Comparison of ENCODE assay signal across 8 cellular contexts in the genomic region with DNA sequence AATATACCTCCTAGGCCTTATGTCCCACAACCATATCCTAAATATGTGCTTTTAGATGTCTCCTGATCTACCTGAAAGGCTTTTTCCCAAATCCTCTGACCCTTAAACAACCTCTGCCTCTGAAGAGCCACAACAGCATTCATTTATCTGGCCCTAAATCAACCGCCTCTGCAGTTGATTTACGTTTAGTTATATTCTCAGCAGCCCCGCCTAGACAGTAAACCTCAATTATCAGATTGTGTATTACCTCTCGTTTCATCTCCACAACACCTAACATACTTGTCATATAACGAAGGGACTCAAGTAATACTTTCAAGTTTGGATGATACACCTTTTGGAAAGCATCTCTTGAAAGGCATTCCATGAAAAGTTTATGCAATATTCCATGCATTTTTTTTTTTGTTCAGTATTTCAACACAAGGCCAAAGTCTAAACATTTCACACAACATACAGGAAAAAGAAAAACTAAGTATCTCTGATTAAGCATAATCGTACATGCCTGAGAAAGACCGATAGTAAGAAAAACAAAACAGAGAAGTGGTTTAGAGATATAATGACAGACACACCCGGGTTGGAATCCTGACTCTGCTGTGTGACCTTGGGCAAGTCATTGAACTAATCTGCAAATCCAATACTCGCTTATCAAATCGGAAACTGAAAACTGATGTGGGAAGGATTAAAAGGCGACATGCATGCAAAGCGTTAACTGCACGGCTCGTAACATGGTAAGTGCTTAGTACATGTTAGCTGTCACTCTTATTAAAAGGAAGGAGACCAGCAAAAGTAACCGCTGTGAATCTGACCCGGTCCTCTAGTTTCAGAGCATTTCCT. TPM values are rescaled to one million over a fixed set of nuclear protein-coding genes. Genes with fewer than 3 reads are reported as not detected.
DNase-seq lines count a peak whose midpoint lies in the region; ATAC-seq and TF ChIP-seq lines count a peak whose summit lies in the region.

No MANE protein-coding gene starts in this region.

- no peak for TF ChIP-seq CTCF in cardiac fibroblast (IDR thresholded peaks at IDR 0.05; ENCODE audit: low read depth, low read length)

- H3K4me1 Mint-ChIP-seq in naive B cell = peaks cover 28 to 50% (median 42%) of the 10 kb centered on the region in 3 donors

- DNase-seq in cardiac fibroblast (ENCODE audit: low read depth in 2 of 2) = no peak
- no peak for DNase-seq in naive B cell
- DNase-seq in stimulated activated CD4-positive, alpha-beta T cell treated with anti-CD3 and anti-CD28 coated beads, Interleukin-1b, Interleukin-23, amount 100 ng/mL, for 48 hours = no peak
- no peak for DNase-seq in NAMALWA (ENCODE audit: low spot score)
- DNase-seq in NCI-H2171 treated with DMSO at 0.1 percent for 48 hours (lab: John Stamatoyannopoulos, UW) = no peak

- H3K27ac Mint-ChIP-seq in naive B cell = peak overlapping the region; percentile 82 to 97 (median 89)

- H3K4me3 ChIP-seq in cardiac fibroblast (replicated peaks in 1 of 2; ENCODE audit: low read depth in 2 of 2, low read length in 2 of 2) = peak overlapping the region; percentile 81 to 91

- H3K4me3 Mint-ChIP-seq in naive B cell = peak overlapping the region; percentile 86 to 95 (median 90)

- H3K36me3 Mint-ChIP-seq in naive B cell = peaks cover 4 to 5% of the 10 kb centered on the region in 2 donors

- ATAC-seq in GM18511 (IDR thresholded peaks at IDR 0.05; ENCODE audit: unreplicated experiment) (peak; percentile 11), HG03571 (IDR thresholded peaks at IDR 0.05; ENCODE audit: unreplicated experiment) (peak; percentile 2), naive B cell (ENCODE audit: low read depth in 2 of 2) (peak; percentile 3 to 4), GM21717 (IDR thresholded peaks at IDR 0.05; ENCODE audit: unreplicated experiment) (no peak)

- no peaks in the 10 kb centered on the region for H3K9me3 Mint-ChIP-seq in naive B cell

- H3K27me3 Mint-ChIP-seq in naive B cell = peaks cover 0 to 5% (median 3%) of the 10 kb centered on the region in 3 donors

RNA-seq across cellular contexts. Expression of a gene that starts 0.8 kb away (rescaled TPM):
- polyA plus RNA-seq in naive B cell (ENCODE audit: low read depth in 6 of 6) = 100 to 1,000 TPM in 4 of 6 donors, 10 to 100 TPM in 2; 89.9 to 132 (median 116) TPM

RNA-seq across cellular contexts. Expression of a gene that starts 52.0 kb away (rescaled TPM):
- polyA plus RNA-seq in naive B cell (ENCODE audit: low read depth in 6 of 6) = 10 to 100 TPM; 15.6 to 29.8 (median 24.3) TPM
